In genomic region chr1:6581561-6582305, GRCh38 we compare ENCODE assay signal across 9 cellular contexts. TPM values are rescaled to one million over a fixed set of nuclear protein-coding genes. Genes with fewer than 3 reads are reported as not detected.
DNase-seq lines count a peak whose midpoint lies in the region; FAIRE-seq and TF ChIP-seq lines count a peak whose summit lies in the region.
"Had no signal": no experiment of that assay in that cellular context is flagged by ENCODE, and none has a peak within 500 bp of the region (broad histone marks: within the 10 kb centered on the region; RNA-seq: fewer than 3 reads in every experiment).

No MANE protein-coding gene starts in this region.

- peak overlapping the region; percentile 40 for H3K4me3 Mint-ChIP-seq in osteocyte (ENCODE audit: unreplicated experiment)

- peaks cover 6 to 32% of the 10 kb centered on the region in 2 donors for H3K4me1 ChIP-seq in breast epithelium

- no peaks in the 10 kb centered on the region for H3K9me3 Mint-ChIP-seq in osteocyte (ENCODE audit: unreplicated experiment)

- peaks cover 3% of the 10 kb centered on the region for H3K36me3 Mint-ChIP-seq in osteocyte (ENCODE audit: unreplicated experiment)

- TF ChIP-seq CTCF in breast epithelium (IDR thresholded peaks at IDR 0.05) (no peak), osteocyte (IDR thresholded peaks at IDR 0.05) (no peak)

- peaks cover 29% of the 10 kb centered on the region for H3K4me1 Mint-ChIP-seq in osteocyte (ENCODE audit: unreplicated experiment)

- peak; percentile 78 for FAIRE-seq in GM12891 (lab: Jason Lieb, UNC)

- no peaks in the 10 kb centered on the region for H3K9me3 ChIP-seq in breast epithelium
- H3K9me3 ChIP-seq: thoracic aorta had no signal

- H3K27me3 ChIP-seq in breast epithelium = no peaks in the 10 kb centered on the region

- peak overlapping the region; percentile 66 for H3K27ac Mint-ChIP-seq in osteocyte (ENCODE audit: unreplicated experiment)

- TF ChIP-seq POLR2A in GM12891 (IDR thresholded peaks at IDR 0.05; ENCODE audit: low read depth, low read length) = 0 out of 2 replicates have a peak, but pooled peaks have one; percentile 2
- TF ChIP-seq POLR2A in breast epithelium (IDR thresholded peaks at IDR 0.05) = no peak

- peak overlapping the region; percentile 97 to 98 for H3K27ac ChIP-seq in breast epithelium

- intact Hi-C loops in breast epithelium (cut with DNase I; ENCODE audit: low total_unique reads) = no loop called here

- DNase-seq in GM12891 (ENCODE audit: insufficient read length, low spot score) = no peak
- peak; percentile 36 for DNase-seq in NCI-H69 (lab: John Stamatoyannopoulos, UW)
- no peak for DNase-seq in breast epithelium (ENCODE audit: low spot score in 2 of 2)
- no peak for DNase-seq in osteocyte (ENCODE audit: extremely low spot score, unreplicated experiment)
- no peak for DNase-seq in LoVo (ENCODE audit: low spot score)
- no peak for DNase-seq in NCI-H1105 treated with DMSO at 0.1 percent for 48 hours (lab: John Stamatoyannopoulos, UW)
- DNase-seq in HuH-7.5 (ENCODE audit: low spot score) = no peak
- DNase-seq: NCI-H187 treated with DMSO at 0.1 percent for 48 hours had no signal

- H3K36me3 ChIP-seq in breast epithelium = no peaks in the 10 kb centered on the region
- H3K36me3 ChIP-seq: thoracic aorta had no signal

- H3K4me3 ChIP-seq in breast epithelium = peak overlapping the region in 1 of 3 donors; percentile 2

- H3K27me3 Mint-ChIP-seq in osteocyte (ENCODE audit: unreplicated experiment) = no peaks in the 10 kb centered on the region

TF ChIP-seq in GM12891, 5 proteins besides CTCF, POLR2A, EP300 and RAD21:
- TF ChIP-seq SPI1 (IDR thresholded peaks at IDR 0.05; ENCODE audit: low read depth, low read length) (peak; percentile 20; the same call in 1 of the 2 replicates), PAX5 (IDR thresholded peaks at IDR 0.05; ENCODE audit: insufficient read depth, low read length, severe bottlenecking) (no peak)

RNA-seq across cellular contexts. Expression of gene ZBTB48, which starts 1.9 kb away (rescaled TPM):
- polyA plus RNA-seq in GM12891 (2012; ENCODE audit: low read depth, missing spikeins) = 14.1 TPM
- 10 to 100 TPM; 19.3 to 19.6 (median 19.4) TPM for total RNA-seq in breast epithelium
- 28.8 and 29.1 TPM in 2 replicates for total RNA-seq in osteocyte

RNA-seq across cellular contexts. Expression of gene KLHL21, which starts 20.9 kb away (rescaled TPM):
- 6.0 TPM for polyA plus RNA-seq in GM12891 (2012; ENCODE audit: low read depth, missing spikeins)
- total RNA-seq in breast epithelium = 10 to 100 TPM; 45.2 to 61.3 (median 58.1) TPM
- total RNA-seq in osteocyte = 27.3 and 27.5 TPM in 2 replicates

RNA-seq across cellular contexts. Expression of gene TAS1R1, which starts 26.6 kb away (rescaled TPM):
- 0.21 TPM for polyA plus RNA-seq in GM12891 (2012; ENCODE audit: low read depth, missing spikeins)
- total RNA-seq in breast epithelium = under 1 TPM in 1 of 3 donors, not detected in 2; 0.16 TPM
- total RNA-seq in osteocyte = not detected in 2 replicates

RNA-seq across cellular contexts. Expression of gene NOL9, which starts 27.4 kb away (rescaled TPM):
- polyA plus RNA-seq in GM12891 (2012; ENCODE audit: low read depth, missing spikeins) = 5.1 TPM
- total RNA-seq in breast epithelium (10 to 100 TPM; 14.7 to 29.6 (median 25.2) TPM), osteocyte (33.5 and 36.3 TPM in 2 replicates)

RNA-seq across cellular contexts. Expression of gene PHF13, which starts 31.8 kb away (rescaled TPM):
- polyA plus RNA-seq in GM12891 (2012; ENCODE audit: low read depth, missing spikeins) = 11.0 TPM
- total RNA-seq in breast epithelium = 10 to 100 TPM; 10.9 to 18.3 (median 14.4) TPM
- total RNA-seq in osteocyte = 24.0 and 28.9 TPM in 2 replicates
